In genomic region chr1:26771643-26772321, GRCh38 we compare ENCODE assay signal across 1 cellular context.
TF ChIP-seq lines count a peak whose summit lies in the region.

No MANE protein-coding gene starts in this region.

TF ChIP-seq in K562, 482 proteins besides CTCF, POLR2A, EP300 and RAD21 (continued from another document and continues in another):
- TF ChIP-seq USF1 (CRISPR knock-in tag; IDR thresholded peaks at IDR 0.05) (no peak), CBX3 (IDR thresholded peaks at IDR 0.05; ENCODE audit: borderline replicate concordance in 1 of 2, low read length in 2 of 2) (peak in 1 of 2 experiments; percentile 53; a peak in 1 of 3 replicates), NR4A1 (CRISPR knock-in tag; IDR thresholded peaks at IDR 0.05) (no peak), NR4A1 (tag; IDR thresholded peaks at IDR 0.05) (no peak), CUX1 (CRISPR knock-in tag; IDR thresholded peaks at IDR 0.05) (peak; percentile 20; the same call in 1 of the 2 replicates), PHB (CRISPR knock-in tag; IDR thresholded peaks at IDR 0.05) (no peak), WHSC1 (IDR thresholded peaks at IDR 0.05; ENCODE audit: low read length) (no peak), CBX8 (IDR thresholded peaks at IDR 0.05; ENCODE audit: borderline replicate concordance, extremely low read depth, low read depth, low read length, poor library complexity, severe bottlenecking) (no peak), CAMTA2 (CRISPR knock-in tag; conservative IDR thresholded peaks at IDR 0.05) (no peak), PURB (CRISPR knock-in tag; IDR thresholded peaks at IDR 0.05; ENCODE audit: low read depth) (no peak), BCL6 (CRISPR knock-in tag; IDR thresholded peaks at IDR 0.05) (0 out of 2 replicates have a peak, but pooled peaks have one; percentile 21), E2F4 (CRISPR knock-in tag; IDR thresholded peaks at IDR 0.05; ENCODE audit: low read depth) (0 out of 2 replicates have a peak, but pooled peaks have one; percentile 16), SMAD4 (CRISPR knock-in tag; conservative IDR thresholded peaks at IDR 0.05) (no peak; the same call in 1 of the 2 replicates), ERF (CRISPR knock-in tag; IDR thresholded peaks at IDR 0.05) (no peak), TEAD4 (IDR thresholded peaks at IDR 0.05; ENCODE audit: low read length) (peak; percentile 28; the same call in 1 of the 2 replicates), TEAD4 (CRISPR knock-in tag; IDR thresholded peaks at IDR 0.05; ENCODE audit: borderline replicate concordance) (no peak), BRF1 (IDR thresholded peaks at IDR 0.05; ENCODE audit: borderline replicate concordance, extremely low read depth, insufficient read length) (no peak), HES1 (IDR thresholded peaks at IDR 0.05; ENCODE audit: low read depth) (no peak), CHD1 (IDR thresholded peaks at IDR 0.05; ENCODE audit: low read length) (no peak), ZNF280A (IDR thresholded peaks at IDR 0.05; ENCODE audit: low read depth, partially characterized antibody) (no peak), CEBPZ (IDR thresholded peaks at IDR 0.05; ENCODE audit: borderline replicate concordance, low read depth, low read length) (no peak), DPF2 (IDR thresholded peaks at IDR 0.05) (peak; percentile 94), ZNF121 (CRISPR knock-in tag; conservative IDR thresholded peaks at IDR 0.05) (no peak), ASH1L (IDR thresholded peaks at IDR 0.05; ENCODE audit: borderline replicate concordance, low read depth, partially characterized antibody) (no peak), IRF9 (tag; IDR thresholded peaks at IDR 0.05) (no peak), NFIC (IDR thresholded peaks at IDR 0.05) (peak; percentile 58), ZNF3 (CRISPR knock-in tag; IDR thresholded peaks at IDR 0.05) (no peak), POLR2AphosphoS2 (IDR thresholded peaks at IDR 0.05; ENCODE audit: low read length) (no peak; the same call in 1 of the 2 replicates), FOS (IDR thresholded peaks at IDR 0.05; ENCODE audit: extremely low read depth, insufficient read length) (peak; percentile 80), ZBTB9 (CRISPR knock-in tag; IDR thresholded peaks at IDR 0.05) (no peak), ELK1 (CRISPR knock-in tag; IDR thresholded peaks at IDR 0.05) (no peak), MEIS2 (IDR thresholded peaks at IDR 0.05; ENCODE audit: partially characterized antibody) (no peak), PCBP2 (IDR thresholded peaks at IDR 0.05; ENCODE audit: low read depth, low read length, poor library complexity, severe bottlenecking) (no peak), THRAP3 (IDR thresholded peaks at IDR 0.05; ENCODE audit: borderline replicate concordance) (no peak), CBFB (CRISPR knock-in tag; IDR thresholded peaks at IDR 0.05) (no peak), ZNF197 (CRISPR knock-in tag; IDR thresholded peaks at IDR 0.05; ENCODE audit: low read depth) (no peak), SMAD3 (CRISPR knock-in tag; conservative IDR thresholded peaks at IDR 0.05) (no peak), ZNF511 (CRISPR knock-in tag; IDR thresholded peaks at IDR 0.05) (no peak), USF2 (CRISPR knock-in tag; IDR thresholded peaks at IDR 0.05) (no peak), ELF4 (CRISPR knock-in tag; IDR thresholded peaks at IDR 0.05) (0 out of 2 replicates have a peak, but pooled peaks have one; percentile 69), ZNF639 (CRISPR knock-in tag; conservative IDR thresholded peaks at IDR 0.05 in 1 of 2, IDR thresholded peaks at IDR 0.05 in 1 of 2) (no peak; a peak in 1 of 4 replicates)
